In the genomic region with DNA sequence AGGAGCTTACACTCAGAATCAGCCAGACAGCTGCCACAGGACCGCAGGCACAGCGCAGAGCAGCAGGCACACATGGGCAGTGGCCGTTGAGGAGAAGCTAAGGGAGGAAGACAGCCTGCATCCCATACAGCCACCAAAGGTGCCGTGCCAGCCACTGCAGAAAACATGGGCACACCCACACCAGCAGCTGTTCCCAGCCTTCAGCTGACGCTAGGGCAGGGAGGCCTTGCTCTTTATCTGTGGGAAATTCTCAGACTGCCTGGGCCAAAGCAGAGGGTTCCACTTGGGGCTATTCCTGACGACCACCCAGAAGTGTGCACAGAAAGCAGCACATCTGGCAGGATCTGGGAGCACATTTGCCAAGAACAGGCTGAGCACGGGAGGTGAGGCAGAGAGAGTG, we compare ENCODE assay signal across 26 cellular contexts.
"Had no signal": no experiment of that assay in that cellular context is flagged by ENCODE, and none has a peak within 500 bp of the region (broad histone marks: within the 10 kb centered on the region; RNA-seq: fewer than 3 reads in every experiment).

No MANE protein-coding gene starts in this region.

- H3K4me1 ChIP-seq: ascending aorta, breast epithelium, colonic mucosa, esophagus squamous epithelium, gastroesophageal sphincter had no signal

- H3K4me3 ChIP-seq: ascending aorta, breast epithelium, cardiac muscle cell, colonic mucosa, esophagus squamous epithelium, gastroesophageal sphincter had no signal

- H3K9me3 ChIP-seq: ascending aorta, breast epithelium, colonic mucosa, esophagus squamous epithelium, gastroesophageal sphincter had no signal

- H3K27ac ChIP-seq: ascending aorta, breast epithelium, cardiac muscle cell, colonic mucosa, epithelial cell of prostate, esophagus squamous epithelium, gastroesophageal sphincter had no signal

- ATAC-seq: activated CD4-positive, alpha-beta T cell treated with anti-CD3 and anti-CD28 coated beads for 36 hours; activated CD8-positive, alpha-beta memory T cell treated with anti-CD3 and anti-CD28 coated beads, Interleukin-2, amount 10 ng/mL, durations not matched to agents 7 days and 5 days; activated CD8-positive, alpha-beta T cell treated with anti-CD3 and anti-CD28 coated beads, Interleukin-2, amount 10 ng/mL, durations not matched to agents 7 days and 5 days; activated naive CD4-positive, alpha-beta T cell treated with anti-CD3 and anti-CD28 coated beads, Interleukin-2, amount 50 U/mL, for 72 hours had no signal

- DNase-seq: activated CD4-positive, alpha-beta memory T cell treated with anti-CD3 and anti-CD28 coated beads for 36 hours; activated CD4-positive, alpha-beta T cell treated with anti-CD3 and anti-CD28 coated beads for 36 hours; activated CD4-positive, alpha-beta T cell treated with anti-CD3 and anti-CD28 coated beads, Interleukin-2, amount 10 ng/mL, durations not matched to agents 24 days and 14 days; activated CD4-positive, CD25-positive, alpha-beta regulatory T cell; activated CD4-positive, CD25-positive, alpha-beta regulatory T cell treated with anti-CD3 and anti-CD28 coated beads, Interleukin-2, amount 50 U/mL, for 72 hours; activated CD8-positive, alpha-beta memory T cell treated with anti-CD3 and anti-CD28 coated beads, Interleukin-2, amount 10 ng/mL, durations not matched to agents 7 days and 5 days; activated CD8-positive, alpha-beta memory T cell treated with anti-CD3 and anti-CD28 coated beads, Interleukin-2, amount 50 U/mL, for 4 hours; activated CD8-positive, alpha-beta T cell treated with anti-CD3 and anti-CD28 coated beads, Interleukin-2, amount 10 ng/mL, durations not matched to agents 7 days and 5 days; activated effector memory CD4-positive, alpha-beta T cell treated with anti-CD3 and anti-CD28 coated beads, Interleukin-2, amount 50 U/mL, for 16 hours; activated naive CD4-positive, alpha-beta T cell treated with anti-CD3 and anti-CD28 coated beads for 36 hours; activated naive CD8-positive, alpha-beta T cell treated with anti-CD3 and anti-CD28 coated beads, Interleukin-2, amount 10 ng/mL, durations not matched to agents 7 days and 5 days; activated T-cell treated with anti-CD3 and anti-CD28 coated beads, Interleukin-2, amount 50 U/mL, for 1 hour; activated T-cell treated with anti-CD3 and anti-CD28 coated beads, Interleukin-2, amount 50 U/mL, for 48 hours; central memory CD4-positive, alpha-beta T cell; cerebellar nuclear complex; colonic mucosa; effector CD8-positive, alpha-beta T cell; esophagus squamous epithelium; foreskin melanocyte; T-helper 2 cell had no signal

- H3K36me3 ChIP-seq: ascending aorta, breast epithelium, cardiac muscle cell, colonic mucosa, esophagus squamous epithelium, gastroesophageal sphincter had no signal

- H3K27me3 ChIP-seq: ascending aorta, breast epithelium, cardiac muscle cell, colonic mucosa, esophagus squamous epithelium, gastroesophageal sphincter had no signal
